ENCODE assay signal across 1 cellular context in genomic region chr11:7677801-7678201, GRCh38.
TF ChIP-seq lines count a peak whose summit lies in the region.

No MANE protein-coding gene starts in this region.

TF ChIP-seq in WTC11, 78 proteins besides CTCF, POLR2A, EP300 and RAD21 (continued from another document):
- no peak for TF ChIP-seq ZNF396 (CRISPR knock-in tag; IDR thresholded peaks at IDR 0.05; ENCODE audit: borderline replicate concordance)
- no peak for TF ChIP-seq ZBTB21 (CRISPR knock-in tag; IDR thresholded peaks at IDR 0.05; ENCODE audit: borderline replicate concordance)
- no peak for TF ChIP-seq IRF2 (CRISPR knock-in tag; IDR thresholded peaks at IDR 0.05; ENCODE audit: borderline replicate concordance, low read depth)
- no peak for TF ChIP-seq USF1 (CRISPR knock-in tag; IDR thresholded peaks at IDR 0.05)
